ENCODE assay signal across 21 cellular contexts in genomic region chr5:113989913-113990305, GRCh38.
A peak's percentile ranks its signal among the peaks of the same experiment; 100 is the strongest.
DNase-seq lines count a peak whose midpoint lies in the region; ATAC-seq and TF ChIP-seq lines count a peak whose summit lies in the region.
"Had no signal": no experiment of that assay in that cellular context is flagged by ENCODE, and none has a peak within 500 bp of the region (broad histone marks: within the 10 kb centered on the region; RNA-seq: fewer than 3 reads in every experiment).

No MANE protein-coding gene starts in this region.

- peak overlapping the region; percentile 69 for H3K4me3 Mint-ChIP-seq in MCF 10A (ENCODE audit: unreplicated experiment)
- H3K4me3 Mint-ChIP-seq: CD8-positive, alpha-beta memory T cell had no signal

- H3K4me2 ChIP-seq in PC-3 (ENCODE audit: low read length): peak overlapping the region; percentile 86
- no peak overlapping the region for H3K4me2 ChIP-seq in mammary epithelial cell (ENCODE audit: insufficient read depth, low read depth, low read length)
- H3K4me2 ChIP-seq in neuronal stem cell (ENCODE audit: insufficient read depth, low read length, poor library complexity, severe bottlenecking): no peak overlapping the region
- H3K4me2 ChIP-seq: BLaER1 treated with 17β-estradiol and CSF1 and Interleukin-3, amounts not matched to agents 10 nM and 100 nM had no signal

- no peaks in the 10 kb centered on the region for H3K9me2 ChIP-seq in PC-3 (replicated peaks; ENCODE audit: low read length)

- H4K91ac ChIP-seq in neuronal stem cell (ENCODE audit: low read depth, low read length, poor library complexity): no peak overlapping the region

- H4K20me1 ChIP-seq in PC-3 (ENCODE audit: low read length): no peaks in the 10 kb centered on the region
- no peaks in the 10 kb centered on the region for H4K20me1 ChIP-seq in mammary epithelial cell (ENCODE audit: insufficient read depth, low read length)
- H4K20me1 ChIP-seq: BLaER1 treated with 17β-estradiol and CSF1 and Interleukin-3, amounts not matched to agents 10 nM and 100 nM had no signal

- no peak overlapping the region for H3K4ac ChIP-seq in neuronal stem cell (ENCODE audit: low read length)

- H3K9ac ChIP-seq in PC-3 (ENCODE audit: low read length): no peak overlapping the region
- no peak overlapping the region for H3K9ac ChIP-seq in mammary epithelial cell (ENCODE audit: insufficient read depth, low read length)
- no peak overlapping the region for H3K9ac ChIP-seq in neuronal stem cell (ENCODE audit: low read depth, low read length, poor library complexity)
- H3K9ac ChIP-seq: BLaER1 treated with 17β-estradiol and CSF1 and Interleukin-3, amounts not matched to agents 10 nM and 100 nM had no signal

- no peak for DNase-seq in MCF 10A (ENCODE audit: unreplicated experiment)
- no peak for DNase-seq in breast epithelium (ENCODE audit: low spot score in 2 of 2)
- DNase-seq in PC-3: peak; percentile 37
- peak; percentile 8 for DNase-seq in mammary epithelial cell
- DNase-seq in NCI-H82 treated with DMSO at 0.1 percent for 48 hours (lab: John Stamatoyannopoulos, UW; ENCODE audit: unreplicated experiment): no peak
- no peak for DNase-seq in neuronal stem cell (ENCODE audit: low spot score)
- DNase-seq in SKM-1 (lab: John Stamatoyannopoulos, UW; ENCODE audit: unreplicated experiment): no peak
- DNase-seq: 8988T; CD8-positive, alpha-beta memory T cell; GOT3; KG1; MM.1S; NCI-H1092 treated with DMSO at 0.1 percent for 48 hours; NCI-H187 treated with DMSO at 0.1 percent for 48 hours; NCI-H345; NCI-H526; NK-92 treated with Interleukin-12 subunit alpha and Interleukin-12 subunit beta, amount 100 ng/mL, for 24 hours; Right ventricle myocardium superior had no signal

- H3K27me3 ChIP-seq in breast epithelium (no peaks in the 10 kb centered on the region), PC-3 (ENCODE audit: low read length) (peaks cover 7% of the 10 kb centered on the region; the same call in 1 of the 2 replicates), mammary epithelial cell (ENCODE audit: insufficient read depth, low read length) (no peaks in the 10 kb centered on the region), neuronal stem cell (ENCODE audit: control insufficient read depth in 3 of 3, insufficient read depth in 3 of 3, low read depth in 1 of 3, low read length in 3 of 3) (no peaks in the 10 kb centered on the region)
- H3K27me3 ChIP-seq: BLaER1 treated with 17β-estradiol and CSF1 and Interleukin-3, amounts not matched to agents 10 nM and 100 nM had no signal

- no peak overlapping the region for H3K27ac Mint-ChIP-seq in MCF 10A (ENCODE audit: low read depth, unreplicated experiment)
- H3K27ac Mint-ChIP-seq: CD8-positive, alpha-beta memory T cell had no signal

- in situ Hi-C loops in mammary epithelial cell (cut with MboI; ENCODE audit: low sequenced_read_pairs in 2 of 2): no loop called here

- H3K18ac ChIP-seq in neuronal stem cell (ENCODE audit: low read length): no peak overlapping the region

- POLR2A ChIA-PET in MCF 10A (lab: Yijun Ruan, JAX) (interaction anchor here (0.6 kb wide), 1 partner anchor 135 kb away, joined by 4 read pairs; no protein-coding TSS in a partner anchor), PC-3 (lab: Charles Lee; ENCODE audit: unreplicated experiment) (no interaction called here)

- no peaks in the 10 kb centered on the region for H3K9me3 Mint-ChIP-seq in MCF 10A (ENCODE audit: unreplicated experiment)

- no peak overlapping the region for H2AK5ac ChIP-seq in neuronal stem cell (ENCODE audit: low read depth, low read length)

- BruUV-seq in MCF 10A (replicated peaks; lab: Mats Ljungman, UMichigan) (no TSS peak), PC-3 (replicated peaks; lab: Mats Ljungman, UMichigan) (no TSS peak), mammary epithelial cell (replicated peaks; lab: Mats Ljungman, UMichigan) (no TSS peak)

- TF ChIP-seq CTCF in MCF 10A (IDR thresholded peaks at IDR 0.05; ENCODE audit: unreplicated experiment): no peak
- no peak for TF ChIP-seq CTCF in breast epithelium (IDR thresholded peaks at IDR 0.05)
- no peak for TF ChIP-seq CTCF in PC-3 (conservative IDR thresholded peaks at IDR 0.05; ENCODE audit: low read depth, low read length)
- no peak for TF ChIP-seq CTCF in mammary epithelial cell (conservative IDR thresholded peaks at IDR 0.05 in 1 of 2, IDR thresholded peaks at IDR 0.05 in 1 of 2; ENCODE audit: extremely low read depth in 1 of 2, insufficient read depth in 1 of 2, low read depth in 1 of 2, low read length in 2 of 2)

- H2BK12ac ChIP-seq in neuronal stem cell (ENCODE audit: low read length): no peak overlapping the region

- H4K8ac ChIP-seq in neuronal stem cell (ENCODE audit: low read depth, low read length): no peak overlapping the region

- no peak overlapping the region for H2BK120ac ChIP-seq in neuronal stem cell (ENCODE audit: low read depth, low read length)

- peaks cover 5% of the 10 kb centered on the region for H3K4me1 Mint-ChIP-seq in MCF 10A (ENCODE audit: insufficient read depth, unreplicated experiment)
- H3K4me1 Mint-ChIP-seq: CD8-positive, alpha-beta memory T cell had no signal

- H3F3A ChIP-seq in PC-3 (ENCODE audit: low read length, unreplicated experiment): no peaks in the 10 kb centered on the region

- no peak overlapping the region for H3K23ac ChIP-seq in neuronal stem cell (ENCODE audit: low read depth, low read length, poor library complexity)

- H3K36me3 ChIP-seq in breast epithelium (no peaks in the 10 kb centered on the region), PC-3 (ENCODE audit: low read depth, low read length) (no peaks in the 10 kb centered on the region), mammary epithelial cell (ENCODE audit: insufficient read depth, low read length) (no peaks in the 10 kb centered on the region), neuronal stem cell (replicated peaks in 1 of 2; ENCODE audit: control insufficient read depth in 2 of 2, insufficient read depth in 2 of 2, low read length in 2 of 2) (no peaks in the 10 kb centered on the region)
- H3K36me3 ChIP-seq: BLaER1 treated with 17β-estradiol and CSF1 and Interleukin-3, amounts not matched to agents 10 nM and 100 nM had no signal

- TF ChIP-seq POLR2A in breast epithelium (IDR thresholded peaks at IDR 0.05): no peak

- dilution Hi-C loops in mammary epithelial cell (cut with HindIII; ENCODE audit: low sequenced_read_pairs): no loop called here

- no peak overlapping the region for H3K14ac ChIP-seq in neuronal stem cell (ENCODE audit: low read length)

- H2AFZ ChIP-seq in PC-3 (ENCODE audit: low read length) (peak overlapping the region; percentile 56; the same call in 1 of the 2 replicates), mammary epithelial cell (ENCODE audit: low read depth, low read length) (no peak overlapping the region), neuronal stem cell (ENCODE audit: low read length) (no peak overlapping the region)

- H3K27ac ChIP-seq in breast epithelium (no peak overlapping the region), PC-3 (ENCODE audit: low read length) (no peak overlapping the region), mammary epithelial cell (ENCODE audit: insufficient read depth, low read depth, low read length) (no peak overlapping the region), neuronal stem cell (replicated peaks; ENCODE audit: low read length) (no peak overlapping the region)
- H3K27ac ChIP-seq: BLaER1 treated with 17β-estradiol and CSF1 and Interleukin-3, amounts not matched to agents 10 nM and 100 nM; SK-N-MC had no signal

- ATAC-seq in PC-3 (peak; percentile 51), HG03439 (IDR thresholded peaks at IDR 0.05; ENCODE audit: unreplicated experiment) (no peak)

- H3K4me1 ChIP-seq in breast epithelium (no peaks in the 10 kb centered on the region), PC-3 (ENCODE audit: insufficient read depth, low read length) (no peaks in the 10 kb centered on the region), mammary epithelial cell (ENCODE audit: insufficient read depth, low read length) (no peaks in the 10 kb centered on the region), neuronal stem cell (ENCODE audit: control insufficient read depth in 2 of 2, insufficient read depth in 1 of 2, low read depth in 1 of 2, low read length in 2 of 2) (no peaks in the 10 kb centered on the region)
- H3K4me1 ChIP-seq: BLaER1 treated with 17β-estradiol and CSF1 and Interleukin-3, amounts not matched to agents 10 nM and 100 nM had no signal

- H3K9me3 ChIP-seq in breast epithelium (no peaks in the 10 kb centered on the region), PC-3 (ENCODE audit: low read length) (no peaks in the 10 kb centered on the region), mammary epithelial cell (replicated peaks; ENCODE audit: insufficient read depth, low read length) (no peaks in the 10 kb centered on the region), neuronal stem cell (replicated peaks in 1 of 2; ENCODE audit: control insufficient read depth in 2 of 2, insufficient read depth in 1 of 2, low read depth in 1 of 2, low read length in 2 of 2) (no peaks in the 10 kb centered on the region)
- H3K9me3 ChIP-seq: BLaER1 treated with 17β-estradiol and CSF1 and Interleukin-3, amounts not matched to agents 10 nM and 100 nM had no signal

- H3K79me1 ChIP-seq in neuronal stem cell (ENCODE audit: low read depth, low read length): no peaks in the 10 kb centered on the region

- intact Hi-C loops in MCF 10A (cut with micrococcal nuclease): no loop called here
- intact Hi-C loops in breast epithelium (cut with DNase I; ENCODE audit: low total_unique reads): no loop called here
- intact Hi-C loops in PC-3 (cut with micrococcal nuclease): no loop called here
- intact Hi-C loops in mammary epithelial cell (cut with micrococcal nuclease): no loop called here

- H3K27me3 Mint-ChIP-seq in MCF 10A (ENCODE audit: insufficient read depth, unreplicated experiment): peaks cover 18% of the 10 kb centered on the region
- H3K27me3 Mint-ChIP-seq: CD8-positive, alpha-beta memory T cell had no signal

- no peak overlapping the region for H2BK15ac ChIP-seq in neuronal stem cell (ENCODE audit: low read length)

- H3K4me3 ChIP-seq in breast epithelium (peak overlapping the region in 1 of 3 donors; percentile 26), PC-3 (ENCODE audit: low read length) (peak overlapping the region; percentile 76), mammary epithelial cell (replicated peaks in 1 of 3; ENCODE audit: insufficient read depth in 1 of 3, low read depth in 2 of 3, low read length in 3 of 3) (no peak overlapping the region), neuronal stem cell (ENCODE audit: low read length in 2 of 2) (no peak overlapping the region)
- H3K4me3 ChIP-seq: BLaER1 treated with 17β-estradiol and CSF1 and Interleukin-3, amounts not matched to agents 10 nM and 100 nM; SK-N-MC had no signal

- no peaks in the 10 kb centered on the region for H3K79me2 ChIP-seq in PC-3 (ENCODE audit: low read length)
- no peaks in the 10 kb centered on the region for H3K79me2 ChIP-seq in mammary epithelial cell (ENCODE audit: insufficient read depth, low read length)

- H3K36me3 Mint-ChIP-seq in MCF 10A (ENCODE audit: insufficient read depth, unreplicated experiment): no peaks in the 10 kb centered on the region
- H3K36me3 Mint-ChIP-seq: CD8-positive, alpha-beta memory T cell had no signal

- H2BK5ac ChIP-seq in neuronal stem cell (ENCODE audit: low read length): no peak overlapping the region

- CTCF ChIA-PET in MCF 10A (lab: Yijun Ruan, JAX) (interaction anchor here (0.6 kb wide), 1 partner anchor 57 kb away, joined by 6 read pairs; no protein-coding TSS in a partner anchor), PC-3 (lab: Charles Lee) (no interaction called here), mammary epithelial cell (lab: Charles Lee; ENCODE audit: low non-redundant PET) (no interaction called here)

Comparison
In these comparisons a context has a peak if more than half of its experiments do, and no peak if none do; other contexts are left out.
1. DNase-seq: peak in PC-3 (single experiment) and mammary epithelial cell (single experiment); none in MCF 10A (single experiment), breast epithelium (0 of 2), NCI-H82 treated with DMSO at 0.1 percent for 48 hours (single experiment), neuronal stem cell (single experiment) and SKM-1 (single experiment).